15 cellular contexts compared by ENCODE assay signal in the genomic region with DNA sequence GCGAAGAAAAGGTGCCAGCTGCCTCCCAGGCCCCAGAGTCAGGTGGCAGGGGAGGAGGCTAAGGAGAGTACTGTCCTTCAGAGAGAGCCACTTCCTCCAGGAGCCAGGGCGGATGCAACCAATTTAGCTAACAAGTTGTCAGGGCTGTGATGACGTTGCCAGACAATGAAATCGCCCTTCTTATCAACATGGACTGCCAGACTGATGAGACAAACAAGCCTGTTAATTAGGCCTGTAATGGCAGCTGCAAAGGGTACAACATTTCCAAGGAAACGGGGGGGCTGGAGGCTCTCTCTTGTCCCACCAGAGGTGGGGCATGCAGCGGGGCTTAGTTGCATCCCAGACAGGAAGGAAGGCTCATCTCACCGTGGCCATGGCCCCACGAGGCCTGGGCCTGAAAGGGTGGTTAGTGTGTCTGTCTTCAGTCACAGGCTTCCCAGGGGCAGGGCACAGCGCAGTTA.
DNase-seq lines count a peak whose midpoint lies in the region; ATAC-seq and TF ChIP-seq lines count a peak whose summit lies in the region.
"Had no signal": no experiment of that assay in that cellular context is flagged by ENCODE, and none has a peak within 500 bp of the region (broad histone marks: within the 10 kb centered on the region; RNA-seq: fewer than 3 reads in every experiment).

No MANE protein-coding gene starts in this region.

- no peaks in the 10 kb centered on the region for H3K9me3 ChIP-seq in neural cell (ENCODE audit: low read length)
- H3K9me3 ChIP-seq: ovary had no signal

- no peak overlapping the region for H3K4me3 Mint-ChIP-seq in activated T-helper 2 cell treated with anti-CD3 and anti-CD28 coated beads, Interferon-gamma antibody, Interleukin-2, Interleukin-4, amounts not matched to agents 10 μg/mL and 5 μg/mL and 100 μg/mL, durations not matched to agents 14 hours and 24 hours and 36 hours (ENCODE audit: low read depth)

- DNase-seq in DMS 273 (lab: John Stamatoyannopoulos, UW; ENCODE audit: unreplicated experiment) (peak; percentile 40), DMS 273 treated with DMSO at 0.1 percent for 48 hours (lab: John Stamatoyannopoulos, UW) (no peak), NCI-H146 (lab: John Stamatoyannopoulos, UW) (peak; percentile 89), SHP77 treated with DMSO at 0.1 percent for 48 hours (lab: John Stamatoyannopoulos, UW) (peak; percentile 26), kidney tubule cell (ENCODE audit: low spot score) (no peak)
- no peak for DNase-seq in activated T-helper 2 cell treated with anti-CD3 and anti-CD28 coated beads, Interferon-gamma antibody, Interleukin-2, Interleukin-4, amounts not matched to agents 10 μg/mL and 5 μg/mL and 100 μg/mL, durations not matched to agents 14 hours and 24 hours and 36 hours (ENCODE audit: low spot score)
- DNase-seq: activated CD4-positive, alpha-beta T cell treated with anti-CD3 and anti-CD28 coated beads for 48 hours; NCI-H1694 treated with DMSO at 0.1 percent for 48 hours; ovary; T-helper 2 cell had no signal

- intact Hi-C loops in activated T-helper 2 cell treated with anti-CD3 and anti-CD28 coated beads, Interferon-gamma antibody, Interleukin-2, Interleukin-4, amounts not matched to agents 10 μg/mL and 5 μg/mL and 100 μg/mL, durations not matched to agents 14 hours and 24 hours and 36 hours (cut with micrococcal nuclease) = no loop called here

- TF ChIP-seq EP300 in neural cell (conservative IDR thresholded peaks at IDR 0.05; ENCODE audit: poor library complexity, severe bottlenecking) = no peak

- H3K27me3 Mint-ChIP-seq in activated T-helper 2 cell treated with anti-CD3 and anti-CD28 coated beads, Interferon-gamma antibody, Interleukin-2, Interleukin-4, amounts not matched to agents 10 μg/mL and 5 μg/mL and 100 μg/mL, durations not matched to agents 14 hours and 24 hours and 36 hours (ENCODE audit: low read depth) = no peaks in the 10 kb centered on the region

- H4K20me1 ChIP-seq in neural cell (ENCODE audit: insufficient read depth) = no peaks in the 10 kb centered on the region

- H3K4me2 ChIP-seq in neural cell (ENCODE audit: low read length) = no peak overlapping the region

- no peak overlapping the region for H3K4me3 ChIP-seq in neural cell (ENCODE audit: low read length)
- H3K4me3 ChIP-seq: lung, ovary had no signal

- no peaks in the 10 kb centered on the region for H3K4me1 Mint-ChIP-seq in activated T-helper 2 cell treated with anti-CD3 and anti-CD28 coated beads, Interferon-gamma antibody, Interleukin-2, Interleukin-4, amounts not matched to agents 10 μg/mL and 5 μg/mL and 100 μg/mL, durations not matched to agents 14 hours and 24 hours and 36 hours (ENCODE audit: low read depth)

- H3K36me3 ChIP-seq in neural cell (ENCODE audit: insufficient read depth, low read length) = no peaks in the 10 kb centered on the region
- H3K36me3 ChIP-seq: ovary had no signal

- no peaks in the 10 kb centered on the region for H3K79me2 ChIP-seq in neural cell (replicated peaks; ENCODE audit: insufficient read depth, low read length)

- H3K9me3 Mint-ChIP-seq in activated T-helper 2 cell treated with anti-CD3 and anti-CD28 coated beads, Interferon-gamma antibody, Interleukin-2, Interleukin-4, amounts not matched to agents 10 μg/mL and 5 μg/mL and 100 μg/mL, durations not matched to agents 14 hours and 24 hours and 36 hours = no peaks in the 10 kb centered on the region

- H3K27me3 ChIP-seq in neural cell (ENCODE audit: insufficient read depth, low read depth, low read length) = no peaks in the 10 kb centered on the region
- H3K27me3 ChIP-seq: ovary had no signal

- no peak overlapping the region for H3K27ac ChIP-seq in neural cell (ENCODE audit: low read length)
- H3K27ac ChIP-seq: 22Rv1, ovary had no signal

- no peak overlapping the region for H3K27ac Mint-ChIP-seq in activated T-helper 2 cell treated with anti-CD3 and anti-CD28 coated beads, Interferon-gamma antibody, Interleukin-2, Interleukin-4, amounts not matched to agents 10 μg/mL and 5 μg/mL and 100 μg/mL, durations not matched to agents 14 hours and 24 hours and 36 hours

- no peak for ATAC-seq in GM21576 (IDR thresholded peaks at IDR 0.05; ENCODE audit: unreplicated experiment)
- ATAC-seq: Panc1 had no signal

- H3K9me2 ChIP-seq in neural cell (ENCODE audit: insufficient read depth, low read length) = no peaks in the 10 kb centered on the region

- no peak overlapping the region for H2AFZ ChIP-seq in neural cell (ENCODE audit: low read depth, low read length)

- TF ChIP-seq RAD21 in neural cell (conservative IDR thresholded peaks at IDR 0.05) = no peak

- no peaks in the 10 kb centered on the region for H3F3A ChIP-seq in neural cell (ENCODE audit: insufficient read depth, low read length, poor library complexity, severe bottlenecking)

- no peaks in the 10 kb centered on the region for H3K36me3 Mint-ChIP-seq in activated T-helper 2 cell treated with anti-CD3 and anti-CD28 coated beads, Interferon-gamma antibody, Interleukin-2, Interleukin-4, amounts not matched to agents 10 μg/mL and 5 μg/mL and 100 μg/mL, durations not matched to agents 14 hours and 24 hours and 36 hours (ENCODE audit: low read depth)

- peak overlapping the region; percentile 1 for H3K9ac ChIP-seq in neural cell (ENCODE audit: low read length)

- no peak for TF ChIP-seq CTCF in neural cell (IDR thresholded peaks at IDR 0.05; ENCODE audit: poor library complexity, severe bottlenecking)

TF ChIP-seq in neural cell, 6 proteins besides CTCF, POLR2A, EP300 and RAD21:
- TF ChIP-seq POLR2AphosphoS5 (IDR thresholded peaks at IDR 0.05) (no peak), MXI1 (conservative IDR thresholded peaks at IDR 0.05; ENCODE audit: poor library complexity, severe bottlenecking) (no peak), TAF1 (IDR thresholded peaks at IDR 0.05; ENCODE audit: low read depth) (no peak), SMC3 (conservative IDR thresholded peaks at IDR 0.05; ENCODE audit: poor library complexity) (no peak), EZH2 (IDR thresholded peaks at IDR 0.05; ENCODE audit: borderline replicate concordance, insufficient read depth, low read length, poor library complexity, severe bottlenecking) (no peak)
- TF ChIP-seq, protein P1, sequence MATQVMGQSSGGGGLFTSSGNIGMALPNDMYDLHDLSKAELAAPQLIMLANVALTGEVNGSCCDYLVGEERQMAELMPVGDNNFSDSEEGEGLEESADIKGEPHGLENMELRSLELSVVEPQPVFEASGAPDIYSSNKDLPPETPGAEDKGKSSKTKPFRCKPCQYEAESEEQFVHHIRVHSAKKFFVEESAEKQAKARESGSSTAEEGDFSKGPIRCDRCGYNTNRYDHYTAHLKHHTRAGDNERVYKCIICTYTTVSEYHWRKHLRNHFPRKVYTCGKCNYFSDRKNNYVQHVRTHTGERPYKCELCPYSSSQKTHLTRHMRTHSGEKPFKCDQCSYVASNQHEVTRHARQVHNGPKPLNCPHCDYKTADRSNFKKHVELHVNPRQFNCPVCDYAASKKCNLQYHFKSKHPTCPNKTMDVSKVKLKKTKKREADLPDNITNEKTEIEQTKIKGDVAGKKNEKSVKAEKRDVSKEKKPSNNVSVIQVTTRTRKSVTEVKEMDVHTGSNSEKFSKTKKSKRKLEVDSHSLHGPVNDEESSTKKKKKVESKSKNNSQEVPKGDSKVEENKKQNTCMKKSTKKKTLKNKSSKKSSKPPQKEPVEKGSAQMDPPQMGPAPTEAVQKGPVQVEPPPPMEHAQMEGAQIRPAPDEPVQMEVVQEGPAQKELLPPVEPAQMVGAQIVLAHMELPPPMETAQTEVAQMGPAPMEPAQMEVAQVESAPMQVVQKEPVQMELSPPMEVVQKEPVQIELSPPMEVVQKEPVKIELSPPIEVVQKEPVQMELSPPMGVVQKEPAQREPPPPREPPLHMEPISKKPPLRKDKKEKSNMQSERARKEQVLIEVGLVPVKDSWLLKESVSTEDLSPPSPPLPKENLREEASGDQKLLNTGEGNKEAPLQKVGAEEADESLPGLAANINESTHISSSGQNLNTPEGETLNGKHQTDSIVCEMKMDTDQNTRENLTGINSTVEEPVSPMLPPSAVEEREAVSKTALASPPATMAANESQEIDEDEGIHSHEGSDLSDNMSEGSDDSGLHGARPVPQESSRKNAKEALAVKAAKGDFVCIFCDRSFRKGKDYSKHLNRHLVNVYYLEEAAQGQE (IDR thresholded peaks at IDR 0.05; ENCODE audit: borderline replicate concordance) = no peak
TF ChIP-seq in neural cell: peak in this region for 0.

Comparison
In these comparisons a context has a peak if more than half of its experiments do, and no peak if none do; other contexts are left out.
1. DNase-seq: peak in DMS 273 (single experiment), NCI-H146 (single experiment) and SHP77 treated with DMSO at 0.1 percent for 48 hours (single experiment); none in DMS 273 treated with DMSO at 0.1 percent for 48 hours (single experiment), kidney tubule cell (single experiment) and activated T-helper 2 cell treated with anti-CD3 and anti-CD28 coated beads, Interferon-gamma antibody, Interleukin-2, Interleukin-4, amounts not matched to agents 10 μg/mL and 5 μg/mL and 100 μg/mL, durations not matched to agents 14 hours and 24 hours and 36 hours (single experiment).